ENCODE assay signal across 14 cellular contexts in the genomic region with DNA sequence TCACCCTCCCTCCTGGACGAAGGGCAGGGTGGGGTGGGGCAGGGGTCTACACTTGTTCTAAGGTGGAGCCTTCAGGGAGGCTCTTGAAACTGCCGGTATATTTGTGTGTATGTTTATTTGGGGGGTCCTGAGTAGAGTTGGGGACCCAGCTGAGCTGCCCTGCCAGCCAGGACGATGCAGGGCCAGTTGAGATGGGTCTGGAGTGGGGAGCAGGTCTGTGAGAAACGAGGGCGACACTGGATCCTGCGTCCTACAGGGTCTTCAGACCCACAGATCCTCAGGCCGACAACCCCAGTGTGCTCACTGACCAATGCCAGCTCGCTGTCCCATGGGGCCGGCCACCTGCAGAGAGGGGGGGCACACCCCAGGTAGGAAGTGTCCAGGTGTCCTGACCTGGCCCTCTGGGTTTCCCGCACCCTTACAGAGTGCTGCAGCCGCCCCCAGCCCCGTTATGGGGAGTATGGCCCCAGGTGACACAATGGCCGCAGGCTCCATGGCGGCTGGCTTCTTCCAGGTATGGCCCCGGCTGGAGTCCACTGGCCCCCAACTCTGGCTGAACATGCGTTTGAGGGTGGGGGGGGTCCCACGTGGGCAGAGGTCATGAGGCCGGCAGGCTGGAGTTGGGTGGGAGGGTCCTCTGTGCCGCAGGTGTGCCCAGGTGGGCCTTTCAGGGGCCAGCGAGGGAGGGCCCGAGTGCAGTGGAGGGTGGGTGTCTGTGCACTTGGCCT. TPM values are rescaled to one million over a fixed set of nuclear protein-coding genes. Genes with fewer than 3 reads are reported as not detected.
DNase-seq lines count a peak whose midpoint lies in the region; ATAC-seq and TF ChIP-seq lines count a peak whose summit lies in the region.
"Had no signal": no experiment of that assay in that cellular context is flagged by ENCODE, and none has a peak within 500 bp of the region (broad histone marks: within the 10 kb centered on the region; RNA-seq: fewer than 3 reads in every experiment).

No MANE protein-coding gene starts in this region.

- intact Hi-C loops in activated T-helper 2 cell treated with anti-CD3 and anti-CD28 coated beads, Interferon-gamma antibody, Interleukin-2, Interleukin-4, amounts not matched to agents 10 μg/mL and 5 μg/mL and 100 μg/mL, durations not matched to agents 14 hours and 24 hours and 36 hours (cut with micrococcal nuclease): no loop called here

- H3K9me3 Mint-ChIP-seq in activated T-helper 2 cell treated with anti-CD3 and anti-CD28 coated beads, Interferon-gamma antibody, Interleukin-2, Interleukin-4, amounts not matched to agents 10 μg/mL and 5 μg/mL and 100 μg/mL, durations not matched to agents 14 hours and 24 hours and 36 hours: no peaks in the 10 kb centered on the region
- H3K9me3 Mint-ChIP-seq in naive thymus-derived CD8-positive, alpha-beta T cell: no peaks in the 10 kb centered on the region

- TF ChIP-seq CTCF in DND-41 (IDR thresholded peaks at IDR 0.05; ENCODE audit: borderline replicate concordance, extremely low read depth, low read length, poor library complexity, severe bottlenecking): no peak

- DNase-seq in DND-41: no peak
- DNase-seq in activated T-helper 2 cell treated with anti-CD3 and anti-CD28 coated beads, Interferon-gamma antibody, Interleukin-2, Interleukin-4, amounts not matched to agents 10 μg/mL and 5 μg/mL and 100 μg/mL, durations not matched to agents 14 hours and 24 hours and 36 hours (ENCODE audit: low spot score): no peak
- DNase-seq in naive thymus-derived CD8-positive, alpha-beta T cell: no peak
- no peak for DNase-seq in AG08395 (ENCODE audit: low spot score)
- no peak for DNase-seq in CD1c-positive myeloid dendritic cell (ENCODE audit: extremely low spot score)
- DNase-seq: activated naive CD4-positive, alpha-beta T cell treated with anti-CD3 and anti-CD28 coated beads, Interleukin-2, amount 50 U/mL, for 16 hours; gastrocnemius medialis; MV-4-11; NK-92 treated with Interleukin-12 subunit alpha and Interleukin-12 subunit beta, amount 100 ng/mL, for 24 hours; testis had no signal

- H3K9ac ChIP-seq in BLaER1: peak overlapping the region; percentile 68; the same call in 1 of the 2 replicates
- H3K9ac ChIP-seq in DND-41 (ENCODE audit: low read depth, low read length): no peak overlapping the region; the same call in 1 of the 2 replicates

- H3K27me3 ChIP-seq in BLaER1 (no peaks in the 10 kb centered on the region), DND-41 (ENCODE audit: insufficient read depth, low read length, poor library complexity) (no peaks in the 10 kb centered on the region)
- H3K27me3 ChIP-seq: testis had no signal

- H3K36me3 ChIP-seq in BLaER1 (peaks cover 22% of the 10 kb centered on the region), DND-41 (ENCODE audit: insufficient read depth, low read length) (peaks cover 23% of the 10 kb centered on the region)
- H3K36me3 ChIP-seq: gastrocnemius medialis had no signal

- POLR2A ChIA-PET in naive thymus-derived CD8-positive, alpha-beta T cell (lab: Charles Lee): interaction anchor here (1.6 to 2.0 kb wide), 2 partner anchors 9 to 149 kb away, joined by 4 to 7 read pairs; a partner anchor contains a TSS

- no peak overlapping the region for H2AFZ ChIP-seq in DND-41 (ENCODE audit: low read depth, low read length)

- peaks cover 20% of the 10 kb centered on the region for H3K79me2 ChIP-seq in DND-41 (ENCODE audit: insufficient read depth, low read length)

- H4K20me1 ChIP-seq in BLaER1 (peaks cover 45% of the 10 kb centered on the region), DND-41 (ENCODE audit: insufficient read depth, low read length) (peaks cover 65% of the 10 kb centered on the region)

- H3K27ac Mint-ChIP-seq in activated T-helper 2 cell treated with anti-CD3 and anti-CD28 coated beads, Interferon-gamma antibody, Interleukin-2, Interleukin-4, amounts not matched to agents 10 μg/mL and 5 μg/mL and 100 μg/mL, durations not matched to agents 14 hours and 24 hours and 36 hours: no peak overlapping the region
- peak overlapping the region in 8 of 10 donors; percentile 65 to 94 (median 86) for H3K27ac Mint-ChIP-seq in naive thymus-derived CD8-positive, alpha-beta T cell

- peaks cover 13% of the 10 kb centered on the region for H3K4me1 Mint-ChIP-seq in activated T-helper 2 cell treated with anti-CD3 and anti-CD28 coated beads, Interferon-gamma antibody, Interleukin-2, Interleukin-4, amounts not matched to agents 10 μg/mL and 5 μg/mL and 100 μg/mL, durations not matched to agents 14 hours and 24 hours and 36 hours (ENCODE audit: low read depth)
- H3K4me1 Mint-ChIP-seq in naive thymus-derived CD8-positive, alpha-beta T cell: peaks cover 10 to 39% (median 27%) of the 10 kb centered on the region in 4 donors

- peak overlapping the region; percentile 98 for H3K4me2 ChIP-seq in BLaER1
- peak overlapping the region; percentile 81 for H3K4me2 ChIP-seq in DND-41 (ENCODE audit: insufficient read depth, low read length)

- H3K27ac ChIP-seq in BLaER1 (peak overlapping the region; percentile 85), DND-41 (ENCODE audit: low read length) (no peak overlapping the region)

- peaks cover 18% of the 10 kb centered on the region for H3K36me3 Mint-ChIP-seq in activated T-helper 2 cell treated with anti-CD3 and anti-CD28 coated beads, Interferon-gamma antibody, Interleukin-2, Interleukin-4, amounts not matched to agents 10 μg/mL and 5 μg/mL and 100 μg/mL, durations not matched to agents 14 hours and 24 hours and 36 hours (ENCODE audit: low read depth)
- H3K36me3 Mint-ChIP-seq in naive thymus-derived CD8-positive, alpha-beta T cell: no peaks in the 10 kb centered on the region

- peaks cover 85% of the 10 kb centered on the region for H3K4me1 ChIP-seq in BLaER1
- H3K4me1 ChIP-seq in DND-41 (ENCODE audit: insufficient read depth, low read length): peaks cover 26% of the 10 kb centered on the region

- peak overlapping the region; percentile 58; the same call in 1 of the 2 replicates for H3K4me3 ChIP-seq in BLaER1
- no peak overlapping the region for H3K4me3 ChIP-seq in DND-41 (ENCODE audit: low read depth in 1 of 2, low read length in 2 of 2)
- H3K4me3 ChIP-seq: gastrocnemius medialis, testis had no signal

- no peaks in the 10 kb centered on the region for H3K27me3 Mint-ChIP-seq in activated T-helper 2 cell treated with anti-CD3 and anti-CD28 coated beads, Interferon-gamma antibody, Interleukin-2, Interleukin-4, amounts not matched to agents 10 μg/mL and 5 μg/mL and 100 μg/mL, durations not matched to agents 14 hours and 24 hours and 36 hours (ENCODE audit: low read depth)
- no peaks in the 10 kb centered on the region for H3K27me3 Mint-ChIP-seq in naive thymus-derived CD8-positive, alpha-beta T cell
- H3K27me3 Mint-ChIP-seq: progenitor cell of endocrine pancreas had no signal

- ATAC-seq in DND-41 (ENCODE audit: insufficient read depth, low read depth): no peak
- ATAC-seq in naive thymus-derived CD8-positive, alpha-beta T cell: no peak
- no peak for ATAC-seq in HG02678 (IDR thresholded peaks at IDR 0.05; ENCODE audit: unreplicated experiment)
- ATAC-seq: gastrocnemius medialis, Right ventricle myocardium inferior had no signal

- H3K4me3 Mint-ChIP-seq in activated T-helper 2 cell treated with anti-CD3 and anti-CD28 coated beads, Interferon-gamma antibody, Interleukin-2, Interleukin-4, amounts not matched to agents 10 μg/mL and 5 μg/mL and 100 μg/mL, durations not matched to agents 14 hours and 24 hours and 36 hours (ENCODE audit: low read depth): peak overlapping the region; percentile 42
- peak overlapping the region in 7 of 10 donors; percentile 24 to 72 (median 65) for H3K4me3 Mint-ChIP-seq in naive thymus-derived CD8-positive, alpha-beta T cell

- H3K9me3 ChIP-seq in BLaER1 (no peaks in the 10 kb centered on the region), DND-41 (ENCODE audit: insufficient read depth, low read length, severe bottlenecking) (no peaks in the 10 kb centered on the region)
- H3K9me3 ChIP-seq: gastrocnemius medialis, testis had no signal

RNA-seq across cellular contexts. Expression of a gene that starts 7.4 kb away (rescaled TPM):
- 15.1 and 20.3 TPM in 2 replicates for total RNA-seq in activated T-helper 2 cell treated with anti-CD3 and anti-CD28 coated beads, Interferon-gamma antibody, Interleukin-2, Interleukin-4, amounts not matched to agents 10 μg/mL and 5 μg/mL and 100 μg/mL, durations not matched to agents 14 hours and 24 hours and 36 hours
- total RNA-seq in naive thymus-derived CD8-positive, alpha-beta T cell: 10 to 100 TPM; 62.5 to 63.7 TPM
- polyA plus RNA-seq in naive thymus-derived CD8-positive, alpha-beta T cell: 10 to 100 TPM; 28.3 to 53.2 (median 40.4) TPM

RNA-seq across cellular contexts. Expression of a gene that starts 11.4 kb away (rescaled TPM):
- total RNA-seq in activated T-helper 2 cell treated with anti-CD3 and anti-CD28 coated beads, Interferon-gamma antibody, Interleukin-2, Interleukin-4, amounts not matched to agents 10 μg/mL and 5 μg/mL and 100 μg/mL, durations not matched to agents 14 hours and 24 hours and 36 hours: 133 and 146 TPM in 2 replicates
- total RNA-seq in naive thymus-derived CD8-positive, alpha-beta T cell: 10 to 100 TPM; 41.3 to 45.4 TPM
- polyA plus RNA-seq in naive thymus-derived CD8-positive, alpha-beta T cell: 10 to 100 TPM; 48.1 to 78.8 (median 61.1) TPM

RNA-seq across cellular contexts. Expression of a gene that starts 33.2 kb away (rescaled TPM):
- total RNA-seq in activated T-helper 2 cell treated with anti-CD3 and anti-CD28 coated beads, Interferon-gamma antibody, Interleukin-2, Interleukin-4, amounts not matched to agents 10 μg/mL and 5 μg/mL and 100 μg/mL, durations not matched to agents 14 hours and 24 hours and 36 hours: not detected in 2 replicates
- total RNA-seq in naive thymus-derived CD8-positive, alpha-beta T cell: under 1 TPM; 0.16 to 0.39 TPM
- polyA plus RNA-seq in naive thymus-derived CD8-positive, alpha-beta T cell: under 1 TPM in 2 of 3 donors, not detected in 1; 0.13 to 0.26 TPM
- total RNA-seq: progenitor cell of endocrine pancreas had no signal

RNA-seq across cellular contexts. Expression of a gene that starts 44.6 kb away (rescaled TPM):
- not detected in 2 replicates for total RNA-seq in activated T-helper 2 cell treated with anti-CD3 and anti-CD28 coated beads, Interferon-gamma antibody, Interleukin-2, Interleukin-4, amounts not matched to agents 10 μg/mL and 5 μg/mL and 100 μg/mL, durations not matched to agents 14 hours and 24 hours and 36 hours
- total RNA-seq in naive thymus-derived CD8-positive, alpha-beta T cell: not detected
- polyA plus RNA-seq in naive thymus-derived CD8-positive, alpha-beta T cell: not detected
